28 cellular contexts compared by ENCODE assay signal in genomic region chrX:120315776-120316175, GRCh38. TPM values are rescaled to one million over a fixed set of nuclear protein-coding genes. Genes with fewer than 3 reads are reported as not detected.
"Had no signal": no experiment of that assay in that cellular context is flagged by ENCODE, and none has a peak within 500 bp of the region (broad histone marks: within the 10 kb centered on the region; RNA-seq: fewer than 3 reads in every experiment).

No MANE protein-coding gene starts in this region.

- H3K27ac ChIP-seq: pancreas, psoas muscle, right atrium auricular region, tibial artery had no signal

- H3K36me3 Mint-ChIP-seq: activated CD4-positive, alpha-beta memory T cell treated with anti-CD3 and anti-CD28 coated beads for 36 hours; activated naive CD4-positive, alpha-beta T cell treated with anti-CD3 and anti-CD28 coated beads, Interleukin-2, amount 10 ng/mL, durations not matched to agents 7 days and 5 days; immature natural killer cell had no signal

- H3K4me3 Mint-ChIP-seq: activated CD4-positive, alpha-beta memory T cell treated with anti-CD3 and anti-CD28 coated beads for 36 hours; activated naive CD4-positive, alpha-beta T cell treated with anti-CD3 and anti-CD28 coated beads, Interleukin-2, amount 10 ng/mL, durations not matched to agents 7 days and 5 days; immature natural killer cell; nephron progenitor cell; stimulated activated naive CD8-positive, alpha-beta T cell treated with anti-CD3 and anti-CD28 coated beads, Interleukin-15, Interleukin-2, amounts not matched to agents 100 ng/mL and 50 ng/mL, for 24 hours; T-helper 1 cell treated with Interleukin-12 subunit alpha and Interleukin-12 subunit beta and Interleukin-4 antibody, amounts not matched to agents 30 μg/mL and 1 μg/mL, for 36 hours had no signal

- H3K9me3 Mint-ChIP-seq: activated CD4-positive, alpha-beta memory T cell treated with anti-CD3 and anti-CD28 coated beads for 36 hours; activated naive CD4-positive, alpha-beta T cell treated with anti-CD3 and anti-CD28 coated beads, Interleukin-2, amount 10 ng/mL, durations not matched to agents 7 days and 5 days; immature natural killer cell; stimulated activated naive CD8-positive, alpha-beta T cell treated with anti-CD3 and anti-CD28 coated beads, Interleukin-15, Interleukin-2, amounts not matched to agents 100 ng/mL and 50 ng/mL, for 24 hours; T-helper 1 cell treated with Interleukin-12 subunit alpha and Interleukin-12 subunit beta and Interleukin-4 antibody, amounts not matched to agents 30 μg/mL and 1 μg/mL, for 36 hours had no signal

- H3K9me3 ChIP-seq: mucosa of descending colon, pancreas, psoas muscle, right atrium auricular region, tibial artery had no signal

- DNase-seq: activated CD4-positive, alpha-beta memory T cell treated with anti-CD3 and anti-CD28 coated beads for 36 hours; activated CD4-positive, alpha-beta T cell treated with anti-CD3 and anti-CD28 coated beads for 48 hours; activated effector memory CD4-positive, alpha-beta T cell treated with Interleukin-2 at 50 U/mL for 16 hours; activated naive CD4-positive, alpha-beta T cell treated with anti-CD3 and anti-CD28 coated beads, Interleukin-2, amount 10 ng/mL, durations not matched to agents 7 days and 5 days; activated T-cell treated with anti-CD3 and anti-CD28 coated beads, Interleukin-2, amount 50 U/mL, for 48 hours; amygdala; dermis blood vessel endothelial cell; effector CD8-positive, alpha-beta T cell; glutamatergic neuron; immature natural killer cell; left cardiac atrium; mesenchymal stem cell; mucosa of descending colon; nephron progenitor cell; pancreas; psoas muscle; stimulated activated CD4-positive, alpha-beta T cell treated with anti-CD3 and anti-CD28 coated beads, Interleukin-1b, Interleukin-23, amount 100 ng/mL, for 48 hours; substantia nigra; T1000; tibial artery had no signal

- H3K27me3 ChIP-seq: hepatocyte, right atrium auricular region had no signal

- H3K4me1 ChIP-seq: pancreas, psoas muscle had no signal

- ATAC-seq: left cardiac atrium, psoas muscle had no signal

- H3K4me1 Mint-ChIP-seq: nephron progenitor cell had no signal

- H3K27ac Mint-ChIP-seq: activated CD4-positive, alpha-beta memory T cell treated with anti-CD3 and anti-CD28 coated beads for 36 hours; activated naive CD4-positive, alpha-beta T cell treated with anti-CD3 and anti-CD28 coated beads, Interleukin-2, amount 10 ng/mL, durations not matched to agents 7 days and 5 days; immature natural killer cell; nephron progenitor cell; stimulated activated naive CD8-positive, alpha-beta T cell treated with anti-CD3 and anti-CD28 coated beads, Interleukin-15, Interleukin-2, amounts not matched to agents 100 ng/mL and 50 ng/mL, for 24 hours; T-helper 1 cell treated with Interleukin-12 subunit alpha and Interleukin-12 subunit beta and Interleukin-4 antibody, amounts not matched to agents 30 μg/mL and 1 μg/mL, for 36 hours had no signal

- H3K4me3 ChIP-seq: hepatocyte, mucosa of descending colon, pancreas, psoas muscle, right atrium auricular region, tibial artery had no signal

- H3K36me3 ChIP-seq: pancreas, right atrium auricular region, tibial artery had no signal

RNA-seq across cellular contexts. Expression of gene TMEM255A, which starts 4.5 kb away (rescaled TPM):
- total RNA-seq: activated CD4-positive, alpha-beta memory T cell treated with anti-CD3 and anti-CD28 coated beads for 36 hours; dermis blood vessel endothelial cell; liver had no signal

RNA-seq across cellular contexts. Expression of gene ATP1B4, which starts 46.1 kb away (rescaled TPM):
- total RNA-seq: activated CD4-positive, alpha-beta memory T cell treated with anti-CD3 and anti-CD28 coated beads for 36 hours; dermis blood vessel endothelial cell; esophagus mucosa; frontal cortex; hepatocyte; liver; mucosa of descending colon; pancreas had no signal
- polyA plus RNA-seq: hepatocyte, immature natural killer cell, liver, pancreas, urinary bladder had no signal
